Comparison of ENCODE assay signal across 13 cellular contexts in genomic region chr15:23690450-23690852, GRCh38. TPM values are rescaled to one million over a fixed set of nuclear protein-coding genes. Genes with fewer than 3 reads are reported as not detected.
DNase-seq lines count a peak whose midpoint lies in the region; ATAC-seq and TF ChIP-seq lines count a peak whose summit lies in the region.
"Had no signal": no experiment of that assay in that cellular context is flagged by ENCODE, and none has a peak within 500 bp of the region (broad histone marks: within the 10 kb centered on the region; RNA-seq: fewer than 3 reads in every experiment).

No MANE protein-coding gene starts in this region.

- no peak overlapping the region for H2BK5ac ChIP-seq in trophoblast cell (ENCODE audit: low read depth, low read length, poor library complexity)

- H3K14ac ChIP-seq in trophoblast cell (ENCODE audit: low read length): no peak overlapping the region

- H3K36me3 ChIP-seq in upper lobe of left lung (no peaks in the 10 kb centered on the region), trophoblast cell (ENCODE audit: control insufficient read depth in 1 of 2, insufficient read depth in 2 of 2, low read length in 2 of 2) (no peaks in the 10 kb centered on the region)

- peak; percentile 70 to 85 for ATAC-seq in upper lobe of left lung (ENCODE audit: low FRiP score in 2 of 2)
- no peak for ATAC-seq in HG03354 (IDR thresholded peaks at IDR 0.05; ENCODE audit: poor library complexity, severe bottlenecking, unreplicated experiment)
- no peak for ATAC-seq in GM21576 (IDR thresholded peaks at IDR 0.05; ENCODE audit: unreplicated experiment)
- ATAC-seq: A549 had no signal

- TF ChIP-seq CTCF in upper lobe of left lung (IDR thresholded peaks at IDR 0.05): no peak

- H2BK120ac ChIP-seq in trophoblast cell (ENCODE audit: insufficient read depth, low read length, poor library complexity): no peak overlapping the region

- no peak overlapping the region for H3K4ac ChIP-seq in trophoblast cell (ENCODE audit: low read depth, low read length)

- WGBS in upper lobe of left lung, 2 donors: 65 to 66% methylated on average over 5 of the region's 5 CpGs
- WGBS in trophoblast cell (ENCODE audit: extremely low coverage, insufficient coverage, insufficient read length): no CpG with 5 or more reads among the region's 5 CpGs

- TF ChIP-seq EP300 in upper lobe of left lung (IDR thresholded peaks at IDR 0.05): no peak

- no peak overlapping the region for H4K12ac ChIP-seq in trophoblast cell (ENCODE audit: low read depth, low read length)

- no peaks in the 10 kb centered on the region for H3K79me1 ChIP-seq in trophoblast cell (ENCODE audit: low read length)

- H3K27ac ChIP-seq in upper lobe of left lung: peak overlapping the region in 3 of 4 donors; percentile 24 to 43 (median 24)
- no peak overlapping the region for H3K27ac ChIP-seq in trophoblast cell (ENCODE audit: low read depth, low read length)
- H3K27ac ChIP-seq: A549, VCaP had no signal

- H3K9me3 ChIP-seq in upper lobe of left lung (peaks cover 0 to 3% (median 0%) of the 10 kb centered on the region in 4 donors), trophoblast cell (ENCODE audit: insufficient read depth, low read depth, low read length) (peaks cover 7% of the 10 kb centered on the region)
- H3K9me3 ChIP-seq: A549 had no signal

- H4K8ac ChIP-seq in trophoblast cell (ENCODE audit: low read depth, low read length): no peak overlapping the region

- peaks cover 0 to 15% (median 4%) of the 10 kb centered on the region in 4 donors for H3K4me1 ChIP-seq in upper lobe of left lung
- peaks cover 0 to 5% of the 10 kb centered on the region in 2 experiments for H3K4me1 ChIP-seq in trophoblast cell (ENCODE audit: control insufficient read depth in 1 of 2, insufficient read depth in 2 of 2, low read length in 2 of 2)
- H3K4me1 ChIP-seq: A549 had no signal

- H3K4me3 ChIP-seq in upper lobe of left lung (no peak overlapping the region), trophoblast cell (ENCODE audit: low read depth, low read length) (no peak overlapping the region)
- H3K4me3 ChIP-seq: A549 had no signal

- H3K18ac ChIP-seq in trophoblast cell (ENCODE audit: low read length): no peak overlapping the region

- H3K79me2 ChIP-seq in trophoblast cell (ENCODE audit: control insufficient read depth, insufficient read depth, low read length, poor library complexity): no peaks in the 10 kb centered on the region

- no peak for TF ChIP-seq POLR2A in upper lobe of left lung (IDR thresholded peaks at IDR 0.05)

- no peak overlapping the region for H3K4me2 ChIP-seq in trophoblast cell (ENCODE audit: low read length)
- H3K4me2 ChIP-seq: A549 had no signal

- no peak overlapping the region for H2AFZ ChIP-seq in trophoblast cell (ENCODE audit: insufficient read depth, low read length, poor library complexity)

- H2BK12ac ChIP-seq in trophoblast cell (ENCODE audit: low read length): no peak overlapping the region

- H4K91ac ChIP-seq in trophoblast cell (ENCODE audit: low read depth, low read length): no peak overlapping the region

- H3K23ac ChIP-seq in trophoblast cell (ENCODE audit: low read length): no peak overlapping the region

- DNase-seq in NCI-H2171 treated with DMSO at 0.1 percent for 48 hours (lab: John Stamatoyannopoulos, UW): peak; percentile 16
- no peak for DNase-seq in NCI-H2171 (lab: John Stamatoyannopoulos, UW)
- DNase-seq in fibroblast of peridontal ligament (ENCODE audit: extremely low read depth): peak; percentile 2
- DNase-seq in middle frontal gyrus (ENCODE audit: extremely low spot score, low spot score): peak; percentile 32
- DNase-seq in upper lobe of left lung: peak in 1 of 2 donors; percentile 62
- no peak for DNase-seq in trophoblast cell
- DNase-seq: mammary epithelial cell, NCI-H2029 had no signal

- H3K27me3 ChIP-seq in upper lobe of left lung (no peaks in the 10 kb centered on the region), trophoblast cell (ENCODE audit: insufficient read depth, low read length) (no peaks in the 10 kb centered on the region)

- H2AK5ac ChIP-seq in trophoblast cell (ENCODE audit: low read length): no peak overlapping the region

- H3K9ac ChIP-seq in trophoblast cell (ENCODE audit: low read length): no peak overlapping the region

RNA-seq across cellular contexts. Expression of gene NDN, which starts 3.3 kb away (rescaled TPM):
- total RNA-seq in upper lobe of left lung: 10 to 100 TPM; 11.5 to 44.5 (median 29.2) TPM
- polyA plus RNA-seq in trophoblast cell (2013): 35.0 and 35.1 TPM in 2 replicates

RNA-seq across cellular contexts. Expression of gene MAGEL2, which starts 42.8 kb away (rescaled TPM):
- total RNA-seq in upper lobe of left lung: under 1 TPM in 2 of 6 donors, not detected in 4; 0.14 to 0.24 TPM
- polyA plus RNA-seq in trophoblast cell (2013): 3.4 TPM in 2 replicates
- total RNA-seq: bronchial epithelial cell, mammary epithelial cell had no signal
- polyA plus RNA-seq: A549, mammary epithelial cell had no signal

Comparison
In these comparisons a context has a peak if more than half of its experiments do, and no peak if none do; other contexts are left out.
1. DNase-seq: peak in NCI-H2171 treated with DMSO at 0.1 percent for 48 hours (single experiment), fibroblast of peridontal ligament (single experiment) and middle frontal gyrus (single experiment); none in NCI-H2171 (single experiment) and trophoblast cell (0 of 2).
2. ATAC-seq: peak in upper lobe of left lung (2 of 2); none in HG03354 (single experiment) and GM21576 (single experiment).